20 cellular contexts compared by ENCODE assay signal in genomic region chr6:25286891-25287290, GRCh38. TPM values are rescaled to one million over a fixed set of nuclear protein-coding genes. Genes with fewer than 3 reads are reported as not detected.
A peak's percentile ranks its signal among the peaks of the same experiment; 100 is the strongest.
DNase-seq lines count a peak whose midpoint lies in the region; ATAC-seq, FAIRE-seq and TF ChIP-seq lines count a peak whose summit lies in the region.
"Had no signal": no experiment of that assay in that cellular context is flagged by ENCODE, and none has a peak within 500 bp of the region (broad histone marks: within the 10 kb centered on the region; RNA-seq: fewer than 3 reads in every experiment).

No MANE protein-coding gene starts in this region.

- DNase-seq in mammary epithelial cell: peak; percentile 79
- no peak for DNase-seq in breast epithelium (ENCODE audit: low spot score in 2 of 2)
- DNase-seq in bronchial epithelial cell (ENCODE audit: low read depth): peak; percentile 86
- DNase-seq in EL: no peak
- DNase-seq in ACHN: no peak
- no peak for DNase-seq in ureter (ENCODE audit: low spot score)
- DNase-seq: CD4-positive, alpha-beta memory T cell; DMS153; DMS79; GF-D8; HCEC 1CT; IMR-90 had no signal

- H3K4me3 ChIP-seq in mammary epithelial cell (replicated peaks in 1 of 3; ENCODE audit: insufficient read depth in 1 of 3, low read depth in 2 of 3, low read length in 3 of 3) (peak overlapping the region in 1 of 3 experiments; percentile 13), breast epithelium (no peak overlapping the region), bronchial epithelial cell (ENCODE audit: low read depth, low read length) (no peak overlapping the region)
- H3K4me3 ChIP-seq: A549, BLaER1, GM23338 had no signal

- peak overlapping the region; percentile 59 for H3K4me2 ChIP-seq in mammary epithelial cell (ENCODE audit: insufficient read depth, low read depth, low read length)
- H3K4me2 ChIP-seq: A549, BLaER1, GM23338 had no signal

- peaks cover 87% of the 10 kb centered on the region for H3K79me2 ChIP-seq in mammary epithelial cell (ENCODE audit: insufficient read depth, low read length)

- H3K4me1 ChIP-seq in mammary epithelial cell (ENCODE audit: insufficient read depth, low read length) (peaks cover 34% of the 10 kb centered on the region), breast epithelium (no peaks in the 10 kb centered on the region)
- H3K4me1 ChIP-seq: BLaER1 had no signal

- CTCF ChIA-PET in mammary epithelial cell (lab: Charles Lee; ENCODE audit: low non-redundant PET): no interaction called here

- H3K36me3 ChIP-seq in mammary epithelial cell (ENCODE audit: insufficient read depth, low read length) (no peaks in the 10 kb centered on the region), breast epithelium (no peaks in the 10 kb centered on the region), bronchial epithelial cell (ENCODE audit: control insufficient read depth, insufficient read depth, low read length) (no peaks in the 10 kb centered on the region)
- H3K36me3 ChIP-seq: BLaER1 had no signal

- TF ChIP-seq POLR2A in breast epithelium (IDR thresholded peaks at IDR 0.05): no peak

- FAIRE-seq in bronchial epithelial cell (lab: Jason Lieb, UNC): no peak
- FAIRE-seq: H54, HTR-8/SVneo had no signal

- intact Hi-C loops in mammary epithelial cell (cut with micrococcal nuclease) (no loop called here), breast epithelium (cut with DNase I; ENCODE audit: low total_unique reads) (no loop called here)

- H2AFZ ChIP-seq in mammary epithelial cell (ENCODE audit: low read depth, low read length): no peak overlapping the region
- H2AFZ ChIP-seq: GM23338 had no signal

- WGBS in mammary epithelial cell (ENCODE audit: low coverage, missing lambda C conversion rate): 9% methylated on average over 2 of the region's 2 CpGs

- H3K27ac ChIP-seq in mammary epithelial cell (ENCODE audit: insufficient read depth, low read depth, low read length) (peak overlapping the region; percentile 39), breast epithelium (peak overlapping the region in 1 of 2 donors; percentile 27)
- H3K27ac ChIP-seq: 22Rv1, A549, BLaER1, HL-60 had no signal

- no peak for TF ChIP-seq CTCF in mammary epithelial cell (conservative IDR thresholded peaks at IDR 0.05 in 1 of 2, IDR thresholded peaks at IDR 0.05 in 1 of 2; ENCODE audit: extremely low read depth in 1 of 2, insufficient read depth in 1 of 2, low read depth in 1 of 2, low read length in 2 of 2)
- no peak for TF ChIP-seq CTCF in breast epithelium (IDR thresholded peaks at IDR 0.05)
- no peak for TF ChIP-seq CTCF in bronchial epithelial cell (IDR thresholded peaks at IDR 0.05; ENCODE audit: insufficient read depth, low read length, severe bottlenecking)

- ATAC-seq in esophagus mucosa: peak; percentile 50
- ATAC-seq: A549, GM23338 had no signal

- dilution Hi-C loops in mammary epithelial cell (cut with HindIII; ENCODE audit: low sequenced_read_pairs): no loop called here

- in situ Hi-C loops in mammary epithelial cell (cut with MboI; ENCODE audit: low sequenced_read_pairs in 2 of 2) (no loop called here), ACHN (cut with HindIII; ENCODE audit: low pct_ligation_motif_present, low pct_unique_long_range_greater_than_20kb, low sequenced_read_pairs) (no loop called here)

- H3K27me3 ChIP-seq in mammary epithelial cell (ENCODE audit: insufficient read depth, low read length): no peaks in the 10 kb centered on the region
- H3K27me3 ChIP-seq in breast epithelium: no peaks in the 10 kb centered on the region
- no peaks in the 10 kb centered on the region for H3K27me3 ChIP-seq in bronchial epithelial cell (ENCODE audit: control insufficient read depth, insufficient read depth, low read length)
- H3K27me3 ChIP-seq: BLaER1 had no signal

- no peaks in the 10 kb centered on the region for H4K20me1 ChIP-seq in mammary epithelial cell (ENCODE audit: insufficient read depth, low read length)
- H4K20me1 ChIP-seq: BLaER1 had no signal

- H3K9ac ChIP-seq in mammary epithelial cell (ENCODE audit: insufficient read depth, low read length): no peak overlapping the region
- H3K9ac ChIP-seq: BLaER1 had no signal

- H3K9me3 ChIP-seq in mammary epithelial cell (replicated peaks; ENCODE audit: insufficient read depth, low read length) (no peaks in the 10 kb centered on the region), breast epithelium (no peaks in the 10 kb centered on the region)
- H3K9me3 ChIP-seq: A549, BLaER1 had no signal

- no TSS peak for BruUV-seq in mammary epithelial cell (replicated peaks; lab: Mats Ljungman, UMichigan)

RNA-seq across cellular contexts. Expression of gene CARMIL1, which starts 7.7 kb away (rescaled TPM):
- 10 to 100 TPM; 34.7 to 58.2 TPM for total RNA-seq in mammary epithelial cell
- 10.1 TPM for polyA plus RNA-seq in mammary epithelial cell
- 56.7 TPM for polyA minus RNA-seq in mammary epithelial cell
- total RNA-seq in breast epithelium: 10 to 100 TPM; 23.6 to 53.0 (median 33.5) TPM
- 12.1 and 13.7 TPM in 2 replicates for total RNA-seq in bronchial epithelial cell
- 18.2 TPM for total RNA-seq in esophagus mucosa
- total RNA-seq in ureter: 28.4 TPM

Comparison
In these comparisons a context has a peak if more than half of its experiments do, and no peak if none do; other contexts are left out.
1. DNase-seq: peak in mammary epithelial cell (single experiment) and bronchial epithelial cell (single experiment); none in breast epithelium (0 of 2), EL (single experiment), ACHN (single experiment) and ureter (single experiment).